ENCODE assay signal across 22 cellular contexts in the genomic region with DNA sequence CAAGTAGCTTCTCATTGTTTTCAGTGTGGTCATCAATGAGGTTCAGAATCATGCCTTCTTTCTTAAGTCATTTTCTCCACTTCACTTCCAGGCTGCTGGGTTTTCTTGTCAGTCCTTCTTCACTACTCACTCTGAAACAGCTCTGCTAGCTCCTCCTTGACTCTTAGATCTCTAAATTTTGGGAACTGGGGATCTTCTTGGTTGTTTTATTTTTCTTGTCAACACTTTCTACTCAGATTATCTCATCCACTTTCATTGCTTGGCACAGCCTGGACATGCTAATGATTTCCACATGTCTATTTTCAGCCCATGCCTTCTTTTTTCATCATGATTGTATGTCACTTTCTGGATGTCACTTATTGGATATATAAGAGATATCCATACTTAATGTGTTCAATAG.
DNase-seq lines count a peak whose midpoint lies in the region; ATAC-seq and TF ChIP-seq lines count a peak whose summit lies in the region.
"Had no signal": no experiment of that assay in that cellular context is flagged by ENCODE, and none has a peak within 500 bp of the region (broad histone marks: within the 10 kb centered on the region; RNA-seq: fewer than 3 reads in every experiment).

No MANE protein-coding gene starts in this region.

- H3K36me3 ChIP-seq in right atrium auricular region (no peaks in the 10 kb centered on the region), SK-N-MC (ENCODE audit: insufficient read depth, low read length) (no peaks in the 10 kb centered on the region), smooth muscle cell (ENCODE audit: low read depth) (no peaks in the 10 kb centered on the region), HAP-1 (replicated peaks) (no peaks in the 10 kb centered on the region)
- H3K36me3 ChIP-seq: BLaER1 treated with 17β-estradiol and CSF1 and Interleukin-3, amounts not matched to agents 10 nM and 100 nM; sigmoid colon had no signal

- in situ Hi-C loops in HAP-1 (cut with MboI; ENCODE audit: low sequenced_read_pairs), result no loop called here

- H3K9me3 ChIP-seq in right atrium auricular region (no peaks in the 10 kb centered on the region), SK-N-MC (ENCODE audit: low read depth, low read length) (no peaks in the 10 kb centered on the region), smooth muscle cell (replicated peaks; ENCODE audit: low read depth) (no peaks in the 10 kb centered on the region), HAP-1 (no peaks in the 10 kb centered on the region)
- H3K9me3 ChIP-seq: BLaER1 treated with 17β-estradiol and CSF1 and Interleukin-3, amounts not matched to agents 10 nM and 100 nM; sigmoid colon had no signal

- peak overlapping the region; percentile 59 for H2AFZ ChIP-seq in smooth muscle cell (ENCODE audit: low read depth)

- H3K79me2 ChIP-seq in smooth muscle cell (ENCODE audit: low read depth), result no peaks in the 10 kb centered on the region

- H3K9ac ChIP-seq in SK-N-MC (ENCODE audit: insufficient read length), result peak overlapping the region; percentile 59
- H3K9ac ChIP-seq in smooth muscle cell (ENCODE audit: low read depth), result no peak overlapping the region
- H3K9ac ChIP-seq: BLaER1 treated with 17β-estradiol and CSF1 and Interleukin-3, amounts not matched to agents 10 nM and 100 nM had no signal

- no peak overlapping the region for H3K4me2 ChIP-seq in smooth muscle cell
- H3K4me2 ChIP-seq: BLaER1 treated with 17β-estradiol and CSF1 and Interleukin-3, amounts not matched to agents 10 nM and 100 nM had no signal

- H3K27ac ChIP-seq in right atrium auricular region, result no peak overlapping the region
- H3K27ac ChIP-seq in SK-N-MC, result peak overlapping the region; percentile 90
- H3K27ac ChIP-seq in smooth muscle cell (ENCODE audit: low read depth), result no peak overlapping the region
- H3K27ac ChIP-seq: BLaER1 treated with 17β-estradiol and CSF1 and Interleukin-3, amounts not matched to agents 10 nM and 100 nM; sigmoid colon had no signal

- DNase-seq in Right ventricle myocardium inferior (ENCODE audit: missing footprints) (no peak), right atrium auricular region (ENCODE audit: low spot score) (no peak), SK-N-MC (ENCODE audit: low read depth, low spot score) (peak; percentile 10), fibroblast of peridontal ligament (ENCODE audit: extremely low read depth) (peak; percentile 77), smooth muscle cell (lab: John Stamatoyannopoulos, UW; ENCODE audit: unreplicated experiment) (no peak), SKM-1 (lab: John Stamatoyannopoulos, UW; ENCODE audit: unreplicated experiment) (no peak), HAP-1 (ENCODE audit: low spot score in 2 of 2) (no peak), amygdala (lab: John Stamatoyannopoulos, UW) (no peak)
- DNase-seq: 8988T; activated CD4-positive, alpha-beta T cell treated with anti-CD3 and anti-CD28 coated beads for 4 hours; activated naive CD4-positive, alpha-beta T cell; activated T-cell treated with anti-CD3 and anti-CD28 coated beads, Interleukin-2, amount 50 U/mL, for 48 hours; caudate nucleus; COR-L47; H7; Karpas-422; NCI-H187; NCI-H524 treated with DMSO at 0.1 percent for 48 hours; posterior cingulate gyrus; sigmoid colon; T-helper 2 cell had no signal

- H4K20me1 ChIP-seq in smooth muscle cell (ENCODE audit: low read depth), result no peaks in the 10 kb centered on the region
- H4K20me1 ChIP-seq: BLaER1 treated with 17β-estradiol and CSF1 and Interleukin-3, amounts not matched to agents 10 nM and 100 nM had no signal

- ATAC-seq in Right ventricle myocardium inferior, result peak; percentile 67

- H3K27me3 ChIP-seq in right atrium auricular region (no peaks in the 10 kb centered on the region), smooth muscle cell (ENCODE audit: low read depth) (no peaks in the 10 kb centered on the region), HAP-1 (ENCODE audit: low read depth) (no peaks in the 10 kb centered on the region)
- H3K27me3 ChIP-seq: BLaER1 treated with 17β-estradiol and CSF1 and Interleukin-3, amounts not matched to agents 10 nM and 100 nM; sigmoid colon had no signal

- intact Hi-C loops in Right ventricle myocardium inferior (cut with DNase I), result no loop called here

- TF ChIP-seq CTCF in right atrium auricular region (IDR thresholded peaks at IDR 0.05), result no peak
- TF ChIP-seq CTCF in smooth muscle cell (IDR thresholded peaks at IDR 0.05; ENCODE audit: borderline replicate concordance, insufficient read depth, poor library complexity, severe bottlenecking), result no peak

- no peaks in the 10 kb centered on the region for H3F3A ChIP-seq in smooth muscle cell (ENCODE audit: low read depth)

- H3K4me1 ChIP-seq in right atrium auricular region (no peaks in the 10 kb centered on the region), smooth muscle cell (ENCODE audit: low read depth) (no peaks in the 10 kb centered on the region), HAP-1 (no peaks in the 10 kb centered on the region)
- H3K4me1 ChIP-seq: BLaER1 treated with 17β-estradiol and CSF1 and Interleukin-3, amounts not matched to agents 10 nM and 100 nM had no signal

- no peak overlapping the region for H3K4me3 ChIP-seq in right atrium auricular region
- H3K4me3 ChIP-seq in SK-N-MC, result peak overlapping the region; percentile 71
- no peak overlapping the region for H3K4me3 ChIP-seq in smooth muscle cell
- no peak overlapping the region for H3K4me3 ChIP-seq in HAP-1
- H3K4me3 ChIP-seq: BLaER1 treated with 17β-estradiol and CSF1 and Interleukin-3, amounts not matched to agents 10 nM and 100 nM; sigmoid colon had no signal

Comparison
In these comparisons a context has a peak if more than half of its experiments do, and no peak if none do; other contexts are left out.
1. DNase-seq: peak in SK-N-MC (single experiment) and fibroblast of peridontal ligament (single experiment); none in Right ventricle myocardium inferior (single experiment), right atrium auricular region (single experiment), smooth muscle cell (single experiment), SKM-1 (single experiment), HAP-1 (0 of 2) and amygdala (0 of 56).